ENCODE assay signal across 1 cellular context in genomic region chr1:111755321-111756123, GRCh38.
A peak's percentile ranks its signal among the peaks of the same experiment; 100 is the strongest.
TF ChIP-seq lines count a peak whose summit lies in the region.

TSS of gene DDX20 (plus strand) at chr1:111755901. CDS start at chr1:111755925, 24 bp downstream.

TF ChIP-seq in HEK293, 187 proteins besides CTCF, POLR2A, EP300 and RAD21 (continued from another document and continues in another):
- TF ChIP-seq ZNF513 (tag by site-specific recombination; IDR thresholded peaks at IDR 0.05) (peak; percentile 49; the same call in 1 of the 2 replicates), ZNF10 (tag by site-specific recombination; IDR thresholded peaks at IDR 0.05) (no peak; the same call in 1 of the 2 replicates), TCF7L2 (IDR thresholded peaks at IDR 0.05; ENCODE audit: borderline replicate concordance, low read depth, low read length) (no peak; the same call in 1 of the 2 replicates), ZNF530 (tag by site-specific recombination; IDR thresholded peaks at IDR 0.05; ENCODE audit: low read depth) (no peak), ZNF623 (tag by site-specific recombination; IDR thresholded peaks at IDR 0.05) (peak; percentile 43; the same call in 1 of the 2 replicates), KLF16 (tag by site-specific recombination; IDR thresholded peaks at IDR 0.05) (peak; percentile 98), PRDM2 (tag by site-specific recombination; IDR thresholded peaks at IDR 0.05; ENCODE audit: borderline replicate concordance) (no peak), TSHZ1 (tag by site-specific recombination; IDR thresholded peaks at IDR 0.05; ENCODE audit: borderline replicate concordance) (no peak; the same call in 1 of the 2 replicates), BCL6B (tag by site-specific recombination; IDR thresholded peaks at IDR 0.05) (no peak), ZNF473 (tag by site-specific recombination; IDR thresholded peaks at IDR 0.05) (no peak), ZNF747 (tag by site-specific recombination; IDR thresholded peaks at IDR 0.05) (no peak), ZNF366 (tag by site-specific recombination; conservative IDR thresholded peaks at IDR 0.05) (peak; percentile 92), ZNF558 (tag by site-specific recombination; IDR thresholded peaks at IDR 0.05) (no peak), ZNF580 (tag by site-specific recombination; IDR thresholded peaks at IDR 0.05) (peak; percentile 74; the same call in 1 of the 2 replicates), ZNF76 (tag by site-specific recombination; IDR thresholded peaks at IDR 0.05; ENCODE audit: borderline replicate concordance, low read depth) (peak; percentile 95), ZNF155 (tag by site-specific recombination; IDR thresholded peaks at IDR 0.05) (no peak), ZNF433 (tag by site-specific recombination; IDR thresholded peaks at IDR 0.05; ENCODE audit: low read depth) (no peak), ZNF248 (tag by site-specific recombination; IDR thresholded peaks at IDR 0.05) (no peak), ZBTB20 (tag by site-specific recombination; IDR thresholded peaks at IDR 0.05) (peak; percentile 75), ZNF274 (IDR thresholded peaks at IDR 0.05; ENCODE audit: low read length) (no peak), ZNF274 (tag by site-specific recombination; IDR thresholded peaks at IDR 0.05; ENCODE audit: borderline replicate concordance) (no peak), REST (tag by site-specific recombination; IDR thresholded peaks at IDR 0.05) (no peak), SP2 (tag by site-specific recombination; IDR thresholded peaks at IDR 0.05) (peak; percentile 86), ZNF670 (tag by site-specific recombination; IDR thresholded peaks at IDR 0.05; ENCODE audit: low read depth) (no peak), ZNF837 (tag by site-specific recombination; IDR thresholded peaks at IDR 0.05) (no peak), ZNF404 (tag by site-specific recombination; IDR thresholded peaks at IDR 0.05) (no peak), GLI4 (tag by site-specific recombination; IDR thresholded peaks at IDR 0.05) (peak; percentile 71; the same call in 1 of the 2 replicates), ZNF561 (tag by site-specific recombination; IDR thresholded peaks at IDR 0.05; ENCODE audit: borderline replicate concordance) (peak; percentile 93), YY1 (tag by site-specific recombination; IDR thresholded peaks at IDR 0.05) (peak; percentile 92), ZNF488 (tag by site-specific recombination; IDR thresholded peaks at IDR 0.05) (peak; percentile 68; the same call in 1 of the 2 replicates), ZNF600 (tag by site-specific recombination; IDR thresholded peaks at IDR 0.05) (peak; percentile 99), EGR2 (tag by site-specific recombination; IDR thresholded peaks at IDR 0.05; ENCODE audit: low read depth) (no peak), ZNF692 (tag by site-specific recombination; IDR thresholded peaks at IDR 0.05) (peak; percentile 90), ZNF654 (tag by site-specific recombination; IDR thresholded peaks at IDR 0.05; ENCODE audit: low read depth) (peak; percentile 62), FEZF1 (tag by site-specific recombination; IDR thresholded peaks at IDR 0.05) (no peak), SP7 (tag by site-specific recombination; IDR thresholded peaks at IDR 0.05) (peak; percentile 96), ZNF571 (tag by site-specific recombination; IDR thresholded peaks at IDR 0.05) (no peak), ZSCAN23 (tag by site-specific recombination; IDR thresholded peaks at IDR 0.05) (peak; percentile 64; the same call in 1 of the 2 replicates), ZNF624 (tag by site-specific recombination; IDR thresholded peaks at IDR 0.05) (no peak), KLF1 (tag by site-specific recombination; IDR thresholded peaks at IDR 0.05) (peak; percentile 94), ZNF202 (tag by site-specific recombination; IDR thresholded peaks at IDR 0.05; ENCODE audit: borderline replicate concordance) (no peak), ELK4 (IDR thresholded peaks at IDR 0.05; ENCODE audit: borderline replicate concordance, low read depth, low read length) (no peak), SETDB1 (IDR thresholded peaks at IDR 0.05; ENCODE audit: insufficient read length, low read length) (no peak), OSR2 (tag by site-specific recombination; IDR thresholded peaks at IDR 0.05) (peak; percentile 36)
